9 cellular contexts compared by ENCODE assay signal in genomic region chr12:62581288-62582064, GRCh38.
DNase-seq lines count a peak whose midpoint lies in the region; ATAC-seq, FAIRE-seq and TF ChIP-seq lines count a peak whose summit lies in the region.
"Had no signal": no experiment of that assay in that cellular context is flagged by ENCODE, and none has a peak within 500 bp of the region (broad histone marks: within the 10 kb centered on the region; RNA-seq: fewer than 3 reads in every experiment).

No MANE protein-coding gene starts in this region.

- ATAC-seq in left ventricle myocardium superior, result peak; percentile 97

- peak; percentile 19 for FAIRE-seq in small intestine (lab: Jason Lieb, UNC)

- H3K36me3 ChIP-seq in adrenal gland (replicated peaks in 1 of 2) (no peaks in the 10 kb centered on the region), small intestine (ENCODE audit: control insufficient read depth in 2 of 2, insufficient read depth in 2 of 2, low read length in 2 of 2) (peaks cover 2% of the 10 kb centered on the region in 2 donors)

- H3K4me3 ChIP-seq in adrenal gland, result no peak overlapping the region
- H3K4me3 ChIP-seq in small intestine (ENCODE audit: low read depth in 1 of 2, low read length in 2 of 2), result no peak overlapping the region
- H3K4me3 ChIP-seq: skin epidermis had no signal

- no peaks in the 10 kb centered on the region for H3K9me3 ChIP-seq in adrenal gland (replicated peaks in 1 of 3)
- H3K9me3 ChIP-seq in small intestine (ENCODE audit: control insufficient read depth, low read depth), result no peaks in the 10 kb centered on the region

- WGBS in adrenal gland, 4 donors, result 78 to 87% (median 80%) methylated on average over 11 to 12 of the region's 12 CpGs
- WGBS in small intestine, 3 donors, result 85 to 91% (median 90%) methylated on average over 12 of the region's 12 CpGs

- intact Hi-C loops in adrenal gland (cut with DNase I), result loop anchor here in 1 of 2 donors (5.0 kb wide), 1 partner anchor 216 kb away; no protein-coding TSS in a partner anchor
- intact Hi-C loops in left ventricle myocardium superior (cut with micrococcal nuclease), result loop anchor here (2.0 kb wide), 1 partner anchor 217 kb away; no protein-coding TSS in a partner anchor

- H3K27ac ChIP-seq in adrenal gland, result no peak overlapping the region
- no peak overlapping the region for H3K27ac ChIP-seq in small intestine (ENCODE audit: low read depth in 1 of 2, low read length in 1 of 2)
- H3K27ac ChIP-seq: skin epidermis had no signal

- TF ChIP-seq POLR2A in adrenal gland (IDR thresholded peaks at IDR 0.05), result no peak

- peak; percentile 59 to 79 (median 72) for TF ChIP-seq CTCF in adrenal gland (IDR thresholded peaks at IDR 0.05)

- no peaks in the 10 kb centered on the region for H3K4me1 ChIP-seq in adrenal gland (replicated peaks in 1 of 2)
- H3K4me1 ChIP-seq in small intestine (ENCODE audit: control insufficient read depth in 2 of 2, insufficient read depth in 1 of 2, low read depth in 1 of 2, low read length in 1 of 2), result no peaks in the 10 kb centered on the region

- DNase-seq in EH (ENCODE audit: low read depth) (peak; percentile 67), HCEC 1CT (peak; percentile 61), NCI-H2171 treated with DMSO at 0.1 percent for 48 hours (lab: John Stamatoyannopoulos, UW) (peak; percentile 66), adrenal gland (no peak), left ventricle myocardium superior (peak; percentile 36), small intestine (peak; percentile 53), activated gamma-delta T cell (lab: John Stamatoyannopoulos, UW) (no peak), GM19240 (ENCODE audit: insufficient read length, low spot score) (no peak)

- H3K27me3 ChIP-seq in adrenal gland, result no peaks in the 10 kb centered on the region
- H3K27me3 ChIP-seq in small intestine (ENCODE audit: control insufficient read depth in 2 of 2, insufficient read depth in 2 of 2, low read length in 2 of 2), result no peaks in the 10 kb centered on the region

Comparison
In these comparisons a context has a peak if more than half of its experiments do, and no peak if none do; other contexts are left out.
1. DNase-seq: peak in EH (single experiment), HCEC 1CT (single experiment), NCI-H2171 treated with DMSO at 0.1 percent for 48 hours (single experiment), left ventricle myocardium superior (single experiment) and small intestine (single experiment); none in adrenal gland (0 of 7), activated gamma-delta T cell (single experiment) and GM19240 (single experiment).